ENCODE assay signal across 7 cellular contexts in the genomic region with DNA sequence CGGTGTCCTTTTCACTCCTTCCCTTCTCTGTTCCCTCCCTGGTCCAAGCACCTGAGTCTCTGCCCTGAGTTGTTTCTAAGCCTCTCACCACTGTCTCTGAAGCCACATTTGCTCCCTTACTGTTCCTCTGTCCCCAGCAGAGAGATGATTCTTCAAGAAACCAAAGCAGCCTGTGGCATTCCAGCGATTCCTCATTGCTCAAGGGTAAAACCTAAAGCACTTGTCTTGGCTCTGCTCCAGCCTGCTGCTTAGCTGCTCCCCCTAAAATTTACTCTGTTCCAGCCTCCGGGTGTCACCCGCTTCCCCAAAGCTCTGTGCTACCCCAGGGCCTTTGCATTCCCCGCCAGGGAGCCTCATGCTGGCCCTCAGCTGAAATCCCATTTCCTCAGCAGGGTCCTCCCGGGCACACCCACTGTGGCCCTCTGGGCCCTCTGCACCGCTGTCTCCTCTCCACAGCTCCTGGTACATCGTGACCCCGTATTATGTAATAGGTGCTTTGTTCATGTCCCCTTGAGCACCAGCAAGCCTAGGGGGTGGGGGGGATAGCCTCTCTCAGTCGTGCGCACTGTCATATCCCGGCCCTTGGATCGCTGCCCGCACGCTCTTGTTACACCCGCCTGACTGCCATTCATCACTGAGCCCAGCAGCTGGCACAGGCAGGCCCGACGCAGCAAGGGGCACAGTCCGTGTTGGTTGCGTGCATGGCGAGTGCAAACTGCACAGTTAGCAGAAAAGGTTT. TPM values are rescaled to one million over a fixed set of nuclear protein-coding genes. Genes with fewer than 3 reads are reported as not detected.
DNase-seq lines count a peak whose midpoint lies in the region; ATAC-seq and TF ChIP-seq lines count a peak whose summit lies in the region.
"Had no signal": no experiment of that assay in that cellular context is flagged by ENCODE, and none has a peak within 500 bp of the region (broad histone marks: within the 10 kb centered on the region; RNA-seq: fewer than 3 reads in every experiment).

No MANE protein-coding gene starts in this region.

- H3K27me3 ChIP-seq in RWPE2 (ENCODE audit: insufficient read depth, poor library complexity, severe bottlenecking) (no peaks in the 10 kb centered on the region), liver (ENCODE audit: control insufficient read depth in 4 of 4, insufficient read depth in 4 of 4, low read length in 3 of 4) (no peaks in the 10 kb centered on the region), WERI-Rb-1 (ENCODE audit: insufficient read depth, low read depth, severe bottlenecking) (no peaks in the 10 kb centered on the region)

- peak; percentile 55; the same call in 2 of the 3 replicates for ATAC-seq in RWPE2 (ENCODE audit: low read depth)
- ATAC-seq in GM21737 (IDR thresholded peaks at IDR 0.05; ENCODE audit: unreplicated experiment), result no peak

- no peak overlapping the region for H3K9ac ChIP-seq in liver (ENCODE audit: low read depth in 1 of 2, low read length in 2 of 2)

- no peak for TF ChIP-seq CTCF in RWPE2 (IDR thresholded peaks at IDR 0.05; ENCODE audit: poor library complexity, severe bottlenecking)
- no peak for TF ChIP-seq CTCF in liver (IDR thresholded peaks at IDR 0.05; ENCODE audit: low read depth, low read length, missing input control)
- TF ChIP-seq CTCF in WERI-Rb-1 (IDR thresholded peaks at IDR 0.05; ENCODE audit: low read depth, low read length), result no peak

- no peaks in the 10 kb centered on the region for H3K9me3 ChIP-seq in RWPE2 (ENCODE audit: severe bottlenecking)
- H3K9me3 ChIP-seq in liver (ENCODE audit: control insufficient read depth in 4 of 4, low read length in 3 of 4), result no peaks in the 10 kb centered on the region
- H3K9me3 ChIP-seq in WERI-Rb-1 (ENCODE audit: severe bottlenecking), result no peaks in the 10 kb centered on the region
- H3K9me3 ChIP-seq: thoracic aorta had no signal

- no peak overlapping the region for H3K4me3 ChIP-seq in RWPE2 (ENCODE audit: severe bottlenecking)
- no peak overlapping the region for H3K4me3 ChIP-seq in liver (ENCODE audit: low read depth in 1 of 3, low read length in 3 of 3)
- no peak overlapping the region for H3K4me3 ChIP-seq in WERI-Rb-1 (ENCODE audit: low read depth, low read length)
- H3K4me3 ChIP-seq: thoracic aorta had no signal

- H3K4me1 ChIP-seq in RWPE2 (ENCODE audit: insufficient read depth, poor library complexity, severe bottlenecking), result peaks cover 30% of the 10 kb centered on the region
- peaks cover 3 to 26% (median 16%) of the 10 kb centered on the region in 4 donors for H3K4me1 ChIP-seq in liver (ENCODE audit: control insufficient read depth in 4 of 4, insufficient read depth in 4 of 4, low read length in 3 of 4)

- peak in 1 of 2 donors; percentile 12 for TF ChIP-seq RAD21 in liver (IDR thresholded peaks at IDR 0.05)

- H3K27ac ChIP-seq in RWPE2 (ENCODE audit: poor library complexity, severe bottlenecking) (peak overlapping the region; percentile 25), liver (ENCODE audit: low read depth in 1 of 2, low read length in 2 of 2) (peak overlapping the region; percentile 60 to 82), WERI-Rb-1 (no peak overlapping the region)
- H3K27ac ChIP-seq: thoracic aorta had no signal

- WGBS in liver, result 64% methylated on average over 21 of the region's 21 CpGs

- DNase-seq in DMS 273 (lab: John Stamatoyannopoulos, UW; ENCODE audit: unreplicated experiment) (peak; percentile 93), RWPE2 (ENCODE audit: low spot score) (peak; percentile 76), GOT3 (lab: John Stamatoyannopoulos, UW) (no peak), WERI-Rb-1 (no peak)

- H3K36me3 ChIP-seq in RWPE2 (ENCODE audit: low read depth) (peaks cover 24% of the 10 kb centered on the region), liver (ENCODE audit: control insufficient read depth in 4 of 4, insufficient read depth in 3 of 4, low read depth in 1 of 4, low read length in 3 of 4) (no peaks in the 10 kb centered on the region), WERI-Rb-1 (peaks cover 20% of the 10 kb centered on the region)

TF ChIP-seq in liver, 16 proteins besides CTCF, POLR2A, EP300 and RAD21:
- no peak for TF ChIP-seq EGR1 (IDR thresholded peaks at IDR 0.05; ENCODE audit: low read depth in 2 of 2)
- TF ChIP-seq, protein P1, sequence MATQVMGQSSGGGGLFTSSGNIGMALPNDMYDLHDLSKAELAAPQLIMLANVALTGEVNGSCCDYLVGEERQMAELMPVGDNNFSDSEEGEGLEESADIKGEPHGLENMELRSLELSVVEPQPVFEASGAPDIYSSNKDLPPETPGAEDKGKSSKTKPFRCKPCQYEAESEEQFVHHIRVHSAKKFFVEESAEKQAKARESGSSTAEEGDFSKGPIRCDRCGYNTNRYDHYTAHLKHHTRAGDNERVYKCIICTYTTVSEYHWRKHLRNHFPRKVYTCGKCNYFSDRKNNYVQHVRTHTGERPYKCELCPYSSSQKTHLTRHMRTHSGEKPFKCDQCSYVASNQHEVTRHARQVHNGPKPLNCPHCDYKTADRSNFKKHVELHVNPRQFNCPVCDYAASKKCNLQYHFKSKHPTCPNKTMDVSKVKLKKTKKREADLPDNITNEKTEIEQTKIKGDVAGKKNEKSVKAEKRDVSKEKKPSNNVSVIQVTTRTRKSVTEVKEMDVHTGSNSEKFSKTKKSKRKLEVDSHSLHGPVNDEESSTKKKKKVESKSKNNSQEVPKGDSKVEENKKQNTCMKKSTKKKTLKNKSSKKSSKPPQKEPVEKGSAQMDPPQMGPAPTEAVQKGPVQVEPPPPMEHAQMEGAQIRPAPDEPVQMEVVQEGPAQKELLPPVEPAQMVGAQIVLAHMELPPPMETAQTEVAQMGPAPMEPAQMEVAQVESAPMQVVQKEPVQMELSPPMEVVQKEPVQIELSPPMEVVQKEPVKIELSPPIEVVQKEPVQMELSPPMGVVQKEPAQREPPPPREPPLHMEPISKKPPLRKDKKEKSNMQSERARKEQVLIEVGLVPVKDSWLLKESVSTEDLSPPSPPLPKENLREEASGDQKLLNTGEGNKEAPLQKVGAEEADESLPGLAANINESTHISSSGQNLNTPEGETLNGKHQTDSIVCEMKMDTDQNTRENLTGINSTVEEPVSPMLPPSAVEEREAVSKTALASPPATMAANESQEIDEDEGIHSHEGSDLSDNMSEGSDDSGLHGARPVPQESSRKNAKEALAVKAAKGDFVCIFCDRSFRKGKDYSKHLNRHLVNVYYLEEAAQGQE (IDR thresholded peaks at IDR 0.05), result no peak
- TF ChIP-seq, protein P2, sequence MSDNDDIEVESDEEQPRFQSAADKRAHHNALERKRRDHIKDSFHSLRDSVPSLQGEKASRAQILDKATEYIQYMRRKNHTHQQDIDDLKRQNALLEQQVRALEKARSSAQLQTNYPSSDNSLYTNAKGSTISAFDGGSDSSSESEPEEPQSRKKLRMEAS (IDR thresholded peaks at IDR 0.05), result no peak
- no peak for TF ChIP-seq NR2F2 (IDR thresholded peaks at IDR 0.05)
- peak; percentile 53 for TF ChIP-seq YY1 (IDR thresholded peaks at IDR 0.05)
- TF ChIP-seq FOXA1 (IDR thresholded peaks at IDR 0.05), result no peak
- peak; percentile 41 for TF ChIP-seq HNF4G (IDR thresholded peaks at IDR 0.05)
- TF ChIP-seq, protein P3, sequence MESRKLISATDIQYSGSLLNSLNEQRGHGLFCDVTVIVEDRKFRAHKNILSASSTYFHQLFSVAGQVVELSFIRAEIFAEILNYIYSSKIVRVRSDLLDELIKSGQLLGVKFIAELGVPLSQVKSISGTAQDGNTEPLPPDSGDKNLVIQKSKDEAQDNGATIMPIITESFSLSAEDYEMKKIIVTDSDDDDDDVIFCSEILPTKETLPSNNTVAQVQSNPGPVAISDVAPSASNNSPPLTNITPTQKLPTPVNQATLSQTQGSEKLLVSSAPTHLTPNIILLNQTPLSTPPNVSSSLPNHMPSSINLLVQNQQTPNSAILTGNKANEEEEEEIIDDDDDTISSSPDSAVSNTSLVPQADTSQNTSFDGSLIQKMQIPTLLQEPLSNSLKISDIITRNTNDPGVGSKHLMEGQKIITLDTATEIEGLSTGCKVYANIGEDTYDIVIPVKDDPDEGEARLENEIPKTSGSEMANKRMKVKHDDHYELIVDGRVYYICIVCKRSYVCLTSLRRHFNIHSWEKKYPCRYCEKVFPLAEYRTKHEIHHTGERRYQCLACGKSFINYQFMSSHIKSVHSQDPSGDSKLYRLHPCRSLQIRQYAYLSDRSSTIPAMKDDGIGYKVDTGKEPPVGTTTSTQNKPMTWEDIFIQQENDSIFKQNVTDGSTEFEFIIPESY (IDR thresholded peaks at IDR 0.05), result no peak
- TF ChIP-seq, protein P4, sequence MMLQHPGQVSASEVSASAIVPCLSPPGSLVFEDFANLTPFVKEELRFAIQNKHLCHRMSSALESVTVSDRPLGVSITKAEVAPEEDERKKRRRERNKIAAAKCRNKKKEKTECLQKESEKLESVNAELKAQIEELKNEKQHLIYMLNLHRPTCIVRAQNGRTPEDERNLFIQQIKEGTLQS (IDR thresholded peaks at IDR 0.05), result no peak
- peak; percentile 68 for TF ChIP-seq SP1 (IDR thresholded peaks at IDR 0.05)
- TF ChIP-seq HNF4A (conservative IDR thresholded peaks at IDR 0.05), result peak; percentile 72 to 75
- TF ChIP-seq RXRA (IDR thresholded peaks at IDR 0.05), result peak; percentile 23 to 62
- TF ChIP-seq TAF1 (conservative IDR thresholded peaks at IDR 0.05), result no peak
- no peak for TF ChIP-seq FOXA2 (IDR thresholded peaks at IDR 0.05)
- no peak for TF ChIP-seq GABPA (IDR thresholded peaks at IDR 0.05 in 1 of 2, conservative IDR thresholded peaks at IDR 0.05 in 1 of 2)
- no peak for TF ChIP-seq JUND (IDR thresholded peaks at IDR 0.05)

RNA-seq across cellular contexts. Expression of a gene that starts 15.8 kb away (rescaled TPM):
- 10 to 100 TPM; 26.4 to 35.3 TPM for total RNA-seq in liver
- 100 to 1,000 TPM in 1 of 2 donors, 10 to 100 TPM in 1; 86.3 to 157 TPM for polyA plus RNA-seq in liver

RNA-seq across cellular contexts. Expression of a gene that starts 26.7 kb away (rescaled TPM):
- total RNA-seq in liver, result 100 to 1,000 TPM; 110 to 222 TPM
- polyA plus RNA-seq in liver, result 100 to 1,000 TPM; 282 to 293 TPM

RNA-seq across cellular contexts. Expression of a gene that starts 26.9 kb away (rescaled TPM):
- total RNA-seq in liver, result 10 to 100 TPM; 32.5 to 43.0 TPM
- polyA plus RNA-seq in liver, result 10 to 100 TPM; 29.4 to 36.5 TPM

RNA-seq across cellular contexts. Expression of a gene that starts 37.7 kb away (rescaled TPM):
- under 1 TPM in 1 of 2 donors, not detected in 1; 0.28 TPM for total RNA-seq in liver
- polyA plus RNA-seq in liver, result under 1 TPM in 1 of 2 donors, not detected in 1; 0.22 TPM
- total RNA-seq: thoracic aorta had no signal

RNA-seq across cellular contexts. Expression of a gene that starts 49.2 kb away (rescaled TPM):
- 10 to 100 TPM; 18.4 to 31.7 TPM for total RNA-seq in liver
- 10 to 100 TPM; 19.4 to 34.5 TPM for polyA plus RNA-seq in liver

Comparison
In these comparisons a context has a peak if more than half of its experiments do, and no peak if none do; other contexts are left out.
1. DNase-seq: peak in DMS 273 (single experiment) and RWPE2 (single experiment); none in GOT3 (single experiment) and WERI-Rb-1 (single experiment).